Comparison of ENCODE assay signal across 1 cellular context in the genomic region with DNA sequence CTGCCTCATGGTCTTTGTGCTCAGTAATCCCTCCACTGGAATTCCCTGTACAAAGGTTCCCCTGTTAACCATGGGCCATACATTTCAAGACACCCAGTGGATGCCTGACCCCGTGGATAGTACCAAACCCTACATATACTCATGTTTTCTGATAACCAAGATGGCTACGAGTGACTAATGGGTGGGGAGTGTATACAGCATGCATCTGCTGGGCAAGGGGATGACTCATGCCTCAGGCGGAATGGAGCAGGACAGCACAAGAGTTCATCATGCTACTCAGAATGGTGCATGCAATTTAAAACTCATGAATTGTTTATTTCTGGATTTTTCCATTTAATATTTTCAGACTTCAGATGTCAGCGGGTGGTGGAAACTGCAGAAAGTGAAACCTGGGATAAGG.
TF ChIP-seq lines count a peak whose summit lies in the region.

No MANE protein-coding gene starts in this region.

TF ChIP-seq in WTC11, 78 proteins besides CTCF, POLR2A, EP300 and RAD21 (continued from another document):
- TF ChIP-seq, protein P1, sequence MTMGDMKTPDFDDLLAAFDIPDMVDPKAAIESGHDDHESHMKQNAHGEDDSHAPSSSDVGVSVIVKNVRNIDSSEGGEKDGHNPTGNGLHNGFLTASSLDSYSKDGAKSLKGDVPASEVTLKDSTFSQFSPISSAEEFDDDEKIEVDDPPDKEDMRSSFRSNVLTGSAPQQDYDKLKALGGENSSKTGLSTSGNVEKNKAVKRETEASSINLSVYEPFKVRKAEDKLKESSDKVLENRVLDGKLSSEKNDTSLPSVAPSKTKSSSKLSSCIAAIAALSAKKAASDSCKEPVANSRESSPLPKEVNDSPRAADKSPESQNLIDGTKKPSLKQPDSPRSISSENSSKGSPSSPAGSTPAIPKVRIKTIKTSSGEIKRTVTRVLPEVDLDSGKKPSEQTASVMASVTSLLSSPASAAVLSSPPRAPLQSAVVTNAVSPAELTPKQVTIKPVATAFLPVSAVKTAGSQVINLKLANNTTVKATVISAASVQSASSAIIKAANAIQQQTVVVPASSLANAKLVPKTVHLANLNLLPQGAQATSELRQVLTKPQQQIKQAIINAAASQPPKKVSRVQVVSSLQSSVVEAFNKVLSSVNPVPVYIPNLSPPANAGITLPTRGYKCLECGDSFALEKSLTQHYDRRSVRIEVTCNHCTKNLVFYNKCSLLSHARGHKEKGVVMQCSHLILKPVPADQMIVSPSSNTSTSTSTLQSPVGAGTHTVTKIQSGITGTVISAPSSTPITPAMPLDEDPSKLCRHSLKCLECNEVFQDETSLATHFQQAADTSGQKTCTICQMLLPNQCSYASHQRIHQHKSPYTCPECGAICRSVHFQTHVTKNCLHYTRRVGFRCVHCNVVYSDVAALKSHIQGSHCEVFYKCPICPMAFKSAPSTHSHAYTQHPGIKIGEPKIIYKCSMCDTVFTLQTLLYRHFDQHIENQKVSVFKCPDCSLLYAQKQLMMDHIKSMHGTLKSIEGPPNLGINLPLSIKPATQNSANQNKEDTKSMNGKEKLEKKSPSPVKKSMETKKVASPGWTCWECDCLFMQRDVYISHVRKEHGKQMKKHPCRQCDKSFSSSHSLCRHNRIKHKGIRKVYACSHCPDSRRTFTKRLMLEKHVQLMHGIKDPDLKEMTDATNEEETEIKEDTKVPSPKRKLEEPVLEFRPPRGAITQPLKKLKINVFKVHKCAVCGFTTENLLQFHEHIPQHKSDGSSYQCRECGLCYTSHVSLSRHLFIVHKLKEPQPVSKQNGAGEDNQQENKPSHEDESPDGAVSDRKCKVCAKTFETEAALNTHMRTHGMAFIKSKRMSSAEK (CRISPR knock-in tag; IDR thresholded peaks at IDR 0.05; ENCODE audit: borderline replicate concordance), result no peak
- TF ChIP-seq MYBL2 (CRISPR knock-in tag; IDR thresholded peaks at IDR 0.05), result no peak
- no peak for TF ChIP-seq OVOL2 (CRISPR knock-in tag; IDR thresholded peaks at IDR 0.05; ENCODE audit: borderline replicate concordance)
- no peak for TF ChIP-seq NR2C2 (CRISPR knock-in tag; IDR thresholded peaks at IDR 0.05)
- no peak for TF ChIP-seq TEAD1 (CRISPR knock-in tag; IDR thresholded peaks at IDR 0.05)
- TF ChIP-seq MXD4 (CRISPR knock-in tag; IDR thresholded peaks at IDR 0.05; ENCODE audit: borderline replicate concordance), result no peak
- TF ChIP-seq, protein P2, sequence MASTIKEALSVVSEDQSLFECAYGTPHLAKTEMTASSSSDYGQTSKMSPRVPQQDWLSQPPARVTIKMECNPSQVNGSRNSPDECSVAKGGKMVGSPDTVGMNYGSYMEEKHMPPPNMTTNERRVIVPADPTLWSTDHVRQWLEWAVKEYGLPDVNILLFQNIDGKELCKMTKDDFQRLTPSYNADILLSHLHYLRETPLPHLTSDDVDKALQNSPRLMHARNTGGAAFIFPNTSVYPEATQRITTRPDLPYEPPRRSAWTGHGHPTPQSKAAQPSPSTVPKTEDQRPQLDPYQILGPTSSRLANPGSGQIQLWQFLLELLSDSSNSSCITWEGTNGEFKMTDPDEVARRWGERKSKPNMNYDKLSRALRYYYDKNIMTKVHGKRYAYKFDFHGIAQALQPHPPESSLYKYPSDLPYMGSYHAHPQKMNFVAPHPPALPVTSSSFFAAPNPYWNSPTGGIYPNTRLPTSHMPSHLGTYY (CRISPR knock-in tag; IDR thresholded peaks at IDR 0.05), result no peak
- no peak for TF ChIP-seq CBFB (CRISPR knock-in tag; IDR thresholded peaks at IDR 0.05; ENCODE audit: low read depth)
- TF ChIP-seq, protein P3, sequence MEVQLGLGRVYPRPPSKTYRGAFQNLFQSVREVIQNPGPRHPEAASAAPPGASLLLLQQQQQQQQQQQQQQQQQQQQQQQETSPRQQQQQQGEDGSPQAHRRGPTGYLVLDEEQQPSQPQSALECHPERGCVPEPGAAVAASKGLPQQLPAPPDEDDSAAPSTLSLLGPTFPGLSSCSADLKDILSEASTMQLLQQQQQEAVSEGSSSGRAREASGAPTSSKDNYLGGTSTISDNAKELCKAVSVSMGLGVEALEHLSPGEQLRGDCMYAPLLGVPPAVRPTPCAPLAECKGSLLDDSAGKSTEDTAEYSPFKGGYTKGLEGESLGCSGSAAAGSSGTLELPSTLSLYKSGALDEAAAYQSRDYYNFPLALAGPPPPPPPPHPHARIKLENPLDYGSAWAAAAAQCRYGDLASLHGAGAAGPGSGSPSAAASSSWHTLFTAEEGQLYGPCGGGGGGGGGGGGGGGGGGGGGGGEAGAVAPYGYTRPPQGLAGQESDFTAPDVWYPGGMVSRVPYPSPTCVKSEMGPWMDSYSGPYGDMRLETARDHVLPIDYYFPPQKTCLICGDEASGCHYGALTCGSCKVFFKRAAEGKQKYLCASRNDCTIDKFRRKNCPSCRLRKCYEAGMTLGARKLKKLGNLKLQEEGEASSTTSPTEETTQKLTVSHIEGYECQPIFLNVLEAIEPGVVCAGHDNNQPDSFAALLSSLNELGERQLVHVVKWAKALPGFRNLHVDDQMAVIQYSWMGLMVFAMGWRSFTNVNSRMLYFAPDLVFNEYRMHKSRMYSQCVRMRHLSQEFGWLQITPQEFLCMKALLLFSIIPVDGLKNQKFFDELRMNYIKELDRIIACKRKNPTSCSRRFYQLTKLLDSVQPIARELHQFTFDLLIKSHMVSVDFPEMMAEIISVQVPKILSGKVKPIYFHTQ (CRISPR knock-in tag; IDR thresholded peaks at IDR 0.05), result no peak
- TF ChIP-seq, protein P4, sequence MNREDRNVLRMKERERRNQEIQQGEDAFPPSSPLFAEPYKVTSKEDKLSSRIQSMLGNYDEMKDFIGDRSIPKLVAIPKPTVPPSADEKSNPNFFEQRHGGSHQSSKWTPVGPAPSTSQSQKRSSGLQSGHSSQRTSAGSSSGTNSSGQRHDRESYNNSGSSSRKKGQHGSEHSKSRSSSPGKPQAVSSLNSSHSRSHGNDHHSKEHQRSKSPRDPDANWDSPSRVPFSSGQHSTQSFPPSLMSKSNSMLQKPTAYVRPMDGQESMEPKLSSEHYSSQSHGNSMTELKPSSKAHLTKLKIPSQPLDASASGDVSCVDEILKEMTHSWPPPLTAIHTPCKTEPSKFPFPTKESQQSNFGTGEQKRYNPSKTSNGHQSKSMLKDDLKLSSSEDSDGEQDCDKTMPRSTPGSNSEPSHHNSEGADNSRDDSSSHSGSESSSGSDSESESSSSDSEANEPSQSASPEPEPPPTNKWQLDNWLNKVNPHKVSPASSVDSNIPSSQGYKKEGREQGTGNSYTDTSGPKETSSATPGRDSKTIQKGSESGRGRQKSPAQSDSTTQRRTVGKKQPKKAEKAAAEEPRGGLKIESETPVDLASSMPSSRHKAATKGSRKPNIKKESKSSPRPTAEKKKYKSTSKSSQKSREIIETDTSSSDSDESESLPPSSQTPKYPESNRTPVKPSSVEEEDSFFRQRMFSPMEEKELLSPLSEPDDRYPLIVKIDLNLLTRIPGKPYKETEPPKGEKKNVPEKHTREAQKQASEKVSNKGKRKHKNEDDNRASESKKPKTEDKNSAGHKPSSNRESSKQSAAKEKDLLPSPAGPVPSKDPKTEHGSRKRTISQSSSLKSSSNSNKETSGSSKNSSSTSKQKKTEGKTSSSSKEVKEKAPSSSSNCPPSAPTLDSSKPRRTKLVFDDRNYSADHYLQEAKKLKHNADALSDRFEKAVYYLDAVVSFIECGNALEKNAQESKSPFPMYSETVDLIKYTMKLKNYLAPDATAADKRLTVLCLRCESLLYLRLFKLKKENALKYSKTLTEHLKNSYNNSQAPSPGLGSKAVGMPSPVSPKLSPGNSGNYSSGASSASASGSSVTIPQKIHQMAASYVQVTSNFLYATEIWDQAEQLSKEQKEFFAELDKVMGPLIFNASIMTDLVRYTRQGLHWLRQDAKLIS (CRISPR knock-in tag; IDR thresholded peaks at IDR 0.05; ENCODE audit: borderline replicate concordance), result no peak
TF ChIP-seq in WTC11: peak in this region for 0.
